ENCODE assay signal across 15 cellular contexts in genomic region chr9:14111670-14112069, GRCh38.
"Had no signal": no experiment of that assay in that cellular context is flagged by ENCODE, and none has a peak within 500 bp of the region (broad histone marks: within the 10 kb centered on the region; RNA-seq: fewer than 3 reads in every experiment).

No MANE protein-coding gene starts in this region.

- H3K9me3 Mint-ChIP-seq: activated CD4-positive, alpha-beta memory T cell treated with anti-CD3 and anti-CD28 coated beads, Interleukin-2, amount 10 ng/mL, durations not matched to agents 7 days and 5 days; activated naive CD8-positive, alpha-beta T cell treated with anti-CD3 and anti-CD28 coated beads, Interleukin-2, amount 50 U/mL, for 24 hours; central memory CD8-positive, alpha-beta T cell; type B pancreatic cell had no signal

- H3K4me1 Mint-ChIP-seq: activated CD4-positive, alpha-beta memory T cell treated with anti-CD3 and anti-CD28 coated beads, Interleukin-2, amount 10 ng/mL, durations not matched to agents 7 days and 5 days; activated CD4-positive, alpha-beta T cell treated with anti-CD3 and anti-CD28 coated beads for 36 hours; activated naive CD8-positive, alpha-beta T cell treated with anti-CD3 and anti-CD28 coated beads, Interleukin-2, amount 50 U/mL, for 24 hours; central memory CD8-positive, alpha-beta T cell; naive thymus-derived CD8-positive, alpha-beta T cell had no signal

- H3K4me1 ChIP-seq: lower lobe of right lung, right lobe of liver, SJSA1 had no signal

- DNase-seq: activated CD4-positive, alpha-beta memory T cell treated with anti-CD3 and anti-CD28 coated beads, Interleukin-2, amount 10 ng/mL, durations not matched to agents 7 days and 5 days; activated CD4-positive, alpha-beta T cell treated with anti-CD3 and anti-CD28 coated beads for 36 hours; activated CD8-positive, alpha-beta memory T cell treated with anti-CD3 and anti-CD28 coated beads, Interleukin-2, amount 50 U/mL, for 4 hours; activated naive CD8-positive, alpha-beta T cell treated with anti-CD3 and anti-CD28 coated beads, Interleukin-2, amount 50 U/mL, for 24 hours; hypothalamus; lower lobe of right lung; naive thymus-derived CD8-positive, alpha-beta T cell; right lobe of liver; stimulated activated naive CD4-positive, alpha-beta T cell; T-helper 1 cell; WERI-Rb-1 had no signal

- H3K9me3 ChIP-seq: lower lobe of right lung, right lobe of liver, SJSA1 had no signal

- H3K4me3 Mint-ChIP-seq: activated CD4-positive, alpha-beta memory T cell treated with anti-CD3 and anti-CD28 coated beads, Interleukin-2, amount 10 ng/mL, durations not matched to agents 7 days and 5 days; activated CD4-positive, alpha-beta T cell treated with anti-CD3 and anti-CD28 coated beads for 36 hours; activated naive CD8-positive, alpha-beta T cell treated with anti-CD3 and anti-CD28 coated beads, Interleukin-2, amount 50 U/mL, for 24 hours; central memory CD8-positive, alpha-beta T cell; naive thymus-derived CD8-positive, alpha-beta T cell; type B pancreatic cell had no signal

- H3K27ac ChIP-seq: lower lobe of right lung, right lobe of liver, SJSA1, WERI-Rb-1 had no signal

- ATAC-seq: activated CD4-positive, alpha-beta T cell treated with anti-CD3 and anti-CD28 coated beads for 36 hours; activated naive CD8-positive, alpha-beta T cell treated with anti-CD3 and anti-CD28 coated beads, Interleukin-2, amount 50 U/mL, for 24 hours; lower lobe of right lung; naive thymus-derived CD8-positive, alpha-beta T cell; right lobe of liver had no signal

- H3K4me3 ChIP-seq: lower lobe of right lung, right lobe of liver, SJSA1 had no signal

- H3K27me3 ChIP-seq: right lobe of liver, SJSA1 had no signal

- H3K36me3 Mint-ChIP-seq: naive thymus-derived CD8-positive, alpha-beta T cell had no signal

- H3K27ac Mint-ChIP-seq: activated CD4-positive, alpha-beta memory T cell treated with anti-CD3 and anti-CD28 coated beads, Interleukin-2, amount 10 ng/mL, durations not matched to agents 7 days and 5 days; activated CD4-positive, alpha-beta T cell treated with anti-CD3 and anti-CD28 coated beads for 36 hours; activated naive CD8-positive, alpha-beta T cell treated with anti-CD3 and anti-CD28 coated beads, Interleukin-2, amount 50 U/mL, for 24 hours; naive thymus-derived CD8-positive, alpha-beta T cell; progenitor cell of endocrine pancreas; type B pancreatic cell had no signal

- H3K36me3 ChIP-seq: SJSA1, WERI-Rb-1 had no signal

- H3K27me3 Mint-ChIP-seq: activated CD4-positive, alpha-beta memory T cell treated with anti-CD3 and anti-CD28 coated beads, Interleukin-2, amount 10 ng/mL, durations not matched to agents 7 days and 5 days; activated CD4-positive, alpha-beta T cell treated with anti-CD3 and anti-CD28 coated beads for 36 hours; central memory CD8-positive, alpha-beta T cell; naive thymus-derived CD8-positive, alpha-beta T cell; progenitor cell of endocrine pancreas; type B pancreatic cell had no signal
